Comparison of ENCODE assay signal across 36 cellular contexts in genomic region chr20:20564279-20564678, GRCh38.
"Had no signal": no experiment of that assay in that cellular context is flagged by ENCODE, and none has a peak within 500 bp of the region (broad histone marks: within the 10 kb centered on the region; RNA-seq: fewer than 3 reads in every experiment).

No MANE protein-coding gene starts in this region.

- H3K27ac Mint-ChIP-seq: activated B cell treated with CpG ODN at 0.5 μM for 24 hours; activated CD4-positive, alpha-beta memory T cell treated with anti-CD3 and anti-CD28 coated beads for 36 hours; activated CD8-positive, alpha-beta T cell treated with anti-CD3 and anti-CD28 coated beads for 36 hours; activated naive CD4-positive, alpha-beta T cell treated with anti-CD3 and anti-CD28 coated beads for 36 hours; activated naive CD4-positive, alpha-beta T cell treated with anti-CD3 and anti-CD28 coated beads, Interleukin-2, amount 50 U/mL, for 72 hours; activated naive CD8-positive, alpha-beta T cell treated with anti-CD3 and anti-CD28 coated beads for 36 hours; activated T-helper 17 cell treated with anti-CD3 and anti-CD28 coated beads, Interleukin-2, amount 50 U/mL, for 72 hours; T-helper 1 cell treated with Interleukin-12 subunit alpha and Interleukin-12 subunit beta and Interleukin-4 antibody, amounts not matched to agents 30 μg/mL and 1 μg/mL, for 36 hours; T-helper 2 cell treated with Interferon-gamma antibody and Interleukin-4, amounts not matched to agents 5 μg/mL and 100 μg/mL, for 36 hours had no signal

- H3K4me3 ChIP-seq: adrenal gland, cardiac muscle cell had no signal

- H3K4me1 ChIP-seq: adrenal gland had no signal

- H3K27ac ChIP-seq: adrenal gland, cardiac muscle cell, VCaP had no signal

- H3K36me3 ChIP-seq: adrenal gland had no signal

- H3K27me3 ChIP-seq: adrenal gland, cardiac muscle cell had no signal

- H3K9me3 ChIP-seq: adrenal gland had no signal

- H3K4me1 Mint-ChIP-seq: activated B cell treated with CpG ODN at 0.5 μM for 24 hours; activated T-helper 17 cell treated with anti-CD3 and anti-CD28 coated beads, Interleukin-2, amount 50 U/mL, for 72 hours; central memory CD8-positive, alpha-beta T cell had no signal

- H3K4me3 Mint-ChIP-seq: activated B cell treated with CpG ODN at 0.5 μM for 24 hours; activated CD4-positive, alpha-beta memory T cell treated with anti-CD3 and anti-CD28 coated beads for 36 hours; activated CD8-positive, alpha-beta T cell treated with anti-CD3 and anti-CD28 coated beads for 36 hours; activated naive CD4-positive, alpha-beta T cell treated with anti-CD3 and anti-CD28 coated beads for 36 hours; activated naive CD8-positive, alpha-beta T cell treated with anti-CD3 and anti-CD28 coated beads for 36 hours; activated T-helper 1 cell treated with anti-CD3 and anti-CD28 coated beads, Interleukin-12 subunit alpha, Interleukin-12 subunit beta, Interleukin-2, Interleukin-4 antibody, amounts not matched to agents 30 ng/mL and 10 ng/mL and 1 ng/mL, durations not matched to agents 14 hours and 24 hours and 36 hours; activated T-helper 17 cell treated with anti-CD3 and anti-CD28 coated beads, Interleukin-2, amount 50 U/mL, for 72 hours; brain; central memory CD8-positive, alpha-beta T cell; T-helper 1 cell treated with Interleukin-12 subunit alpha and Interleukin-12 subunit beta and Interleukin-4 antibody, amounts not matched to agents 30 μg/mL and 1 μg/mL, for 36 hours; T-helper 2 cell treated with Interferon-gamma antibody and Interleukin-4, amounts not matched to agents 5 μg/mL and 100 μg/mL, for 36 hours had no signal

- FAIRE-seq: bronchial epithelial cell, TTC549 had no signal

- H3K9me3 Mint-ChIP-seq: activated B cell treated with CpG ODN at 0.5 μM for 24 hours; activated CD4-positive, alpha-beta memory T cell treated with anti-CD3 and anti-CD28 coated beads for 36 hours; activated CD8-positive, alpha-beta T cell treated with anti-CD3 and anti-CD28 coated beads for 36 hours; activated naive CD4-positive, alpha-beta T cell treated with anti-CD3 and anti-CD28 coated beads for 36 hours; activated naive CD4-positive, alpha-beta T cell treated with anti-CD3 and anti-CD28 coated beads, Interleukin-2, amount 50 U/mL, for 72 hours; activated naive CD8-positive, alpha-beta T cell treated with anti-CD3 and anti-CD28 coated beads for 36 hours; activated T-helper 1 cell treated with anti-CD3 and anti-CD28 coated beads, Interleukin-12 subunit alpha, Interleukin-12 subunit beta, Interleukin-2, Interleukin-4 antibody, amounts not matched to agents 30 ng/mL and 10 ng/mL and 1 ng/mL, durations not matched to agents 14 hours and 24 hours and 36 hours; activated T-helper 17 cell treated with anti-CD3 and anti-CD28 coated beads, Interleukin-2, amount 50 U/mL, for 72 hours; brain; central memory CD8-positive, alpha-beta T cell; T-helper 1 cell treated with Interleukin-12 subunit alpha and Interleukin-12 subunit beta and Interleukin-4 antibody, amounts not matched to agents 30 μg/mL and 1 μg/mL, for 36 hours; T-helper 2 cell treated with Interferon-gamma antibody and Interleukin-4, amounts not matched to agents 5 μg/mL and 100 μg/mL, for 36 hours had no signal

- DNase-seq: activated B cell treated with CpG ODN at 0.5 μM for 24 hours; activated CD4-positive, alpha-beta memory T cell treated with anti-CD3 and anti-CD28 coated beads for 36 hours; activated CD4-positive, alpha-beta T cell treated with anti-CD3 and anti-CD28 coated beads for 4 hours; activated CD4-positive, alpha-beta T cell treated with anti-CD3 and anti-CD28 coated beads, Interleukin-2, amount 50 U/mL, for 1 hour; activated CD4-positive, alpha-beta T cell treated with anti-CD3 and anti-CD28 coated beads, Interleukin-2, amount 50 U/mL, for 4 hours; activated CD4-positive, CD25-positive, alpha-beta regulatory T cell treated with anti-CD3 and anti-CD28 coated beads, Interleukin-2, amount 50 U/mL, for 72 hours; activated CD8-positive, alpha-beta memory T cell treated with anti-CD3 and anti-CD28 coated beads, Interleukin-2, amount 50 U/mL, for 4 hours; activated CD8-positive, alpha-beta T cell treated with anti-CD3 and anti-CD28 coated beads for 36 hours; activated effector memory CD4-positive, alpha-beta T cell treated with anti-CD3 and anti-CD28 coated beads, Interleukin-2, amount 50 U/mL, for 16 hours; activated gamma-delta T cell treated with Interleukin-2 at 50 U/mL for 16 hours; activated naive CD4-positive, alpha-beta T cell; activated naive CD4-positive, alpha-beta T cell treated with anti-CD3 and anti-CD28 coated beads for 36 hours; activated naive CD8-positive, alpha-beta T cell treated with anti-CD3 and anti-CD28 coated beads for 36 hours; activated T-cell treated with anti-CD3 and anti-CD28 coated beads for 4 hours; activated T-cell treated with anti-CD3 and anti-CD28 coated beads, Interleukin-2, amount 50 U/mL, for 1 hour; activated T-cell treated with anti-CD3 and anti-CD28 coated beads, Interleukin-2, amount 50 U/mL, for 48 hours; adrenal gland; amniotic stem cell; aorta; caudate nucleus; cerebellar nuclear complex; SW 1271; T-helper 1 cell; T-helper 2 cell; T-helper 9 cell had no signal

- H3K27me3 Mint-ChIP-seq: activated B cell treated with CpG ODN at 0.5 μM for 24 hours; activated CD4-positive, alpha-beta memory T cell treated with anti-CD3 and anti-CD28 coated beads for 36 hours; activated CD8-positive, alpha-beta T cell treated with anti-CD3 and anti-CD28 coated beads for 36 hours; activated naive CD8-positive, alpha-beta T cell treated with anti-CD3 and anti-CD28 coated beads for 36 hours; activated T-helper 17 cell treated with anti-CD3 and anti-CD28 coated beads, Interleukin-2, amount 50 U/mL, for 72 hours; brain; central memory CD8-positive, alpha-beta T cell had no signal
